Comparison of ENCODE assay signal across 16 cellular contexts in genomic region chr5:41418220-41419031, GRCh38.
DNase-seq lines count a peak whose midpoint lies in the region; ATAC-seq, FAIRE-seq and TF ChIP-seq lines count a peak whose summit lies in the region.
"Had no signal": no experiment of that assay in that cellular context is flagged by ENCODE, and none has a peak within 500 bp of the region (broad histone marks: within the 10 kb centered on the region; RNA-seq: fewer than 3 reads in every experiment).

No MANE protein-coding gene starts in this region.

- no peak overlapping the region for H3K27ac ChIP-seq in H1 (ENCODE audit: low read depth, low read length)
- H3K27ac ChIP-seq: upper lobe of right lung had no signal

- no peaks in the 10 kb centered on the region for H3K9me3 ChIP-seq in H1 (ENCODE audit: insufficient read depth in 2 of 2, low read depth in 1 of 2, low read length in 1 of 2)
- H3K9me3 ChIP-seq: HAP-1, upper lobe of right lung had no signal

- POLR2A ChIA-PET in H1 (lab: Charles Lee; ENCODE audit: partially characterized antibody) = interaction anchor here (0.6 kb wide), 1 partner anchor 469 kb away, joined by 3 read pairs; no protein-coding TSS in a partner anchor
- POLR2A ChIA-PET in activated CD4-positive, alpha-beta T cell treated with anti-CD3 and anti-CD28 coated beads for 36 hours (lab: Charles Lee) = no interaction called here

- H3K23ac ChIP-seq in H1 (ENCODE audit: insufficient read length) = no peak overlapping the region

- WGBS in H1 (ENCODE audit: extremely low coverage in 1 of 2, insufficient coverage in 1 of 2, insufficient read length in 1 of 2, insufficient replicate concordance in 2 of 2, low coverage in 1 of 2, low lambda C conversion rate in 2 of 2, missing lambda C conversion rate in 1 of 2), 2 experiments = 53% methylated on average over 2 of the region's 2 CpGs; no CpG with 5 or more reads in 1 of the 2 experiments

- no peaks in the 10 kb centered on the region for H3K36me3 Mint-ChIP-seq in activated CD4-positive, alpha-beta T cell treated with anti-CD3 and anti-CD28 coated beads for 36 hours (ENCODE audit: low read depth)

- TF ChIP-seq POLR2A in H1 (IDR thresholded peaks at IDR 0.05; ENCODE audit: control extremely low read depth in 1 of 2, low read depth in 2 of 2, low read length in 2 of 2) = no peak

- FAIRE-seq in H1 (lab: Jason Lieb, UNC) = no peak
- FAIRE-seq: GM12891 had no signal

- H3K4me1 ChIP-seq in H1 (replicated peaks in 1 of 4; ENCODE audit: control insufficient read depth in 3 of 4, insufficient read depth in 4 of 4, low read length in 3 of 4) = peaks cover 0 to 6% (median 0%) of the 10 kb centered on the region in 4 experiments; a peak in 1 of 7 replicates
- H3K4me1 ChIP-seq: HAP-1, upper lobe of right lung had no signal

- H2BK5ac ChIP-seq in H1 (ENCODE audit: low read depth, low read length) = no peak overlapping the region

- no peak for TF ChIP-seq CTCF in AG10803 (conservative IDR thresholded peaks at IDR 0.05; ENCODE audit: low read length)
- no peak for TF ChIP-seq CTCF in H1 (IDR thresholded peaks at IDR 0.05; ENCODE audit: control extremely low read depth in 1 of 3, insufficient read depth in 1 of 3, low read depth in 1 of 3, low read length in 3 of 3)

- no peaks in the 10 kb centered on the region for H3K9me3 Mint-ChIP-seq in activated CD4-positive, alpha-beta T cell treated with anti-CD3 and anti-CD28 coated beads for 36 hours (ENCODE audit: low read depth)
- H3K9me3 Mint-ChIP-seq: activated CD4-positive, alpha-beta T cell treated with anti-CD3 and anti-CD28 coated beads, Interleukin-2, amount 10 ng/mL, durations not matched to agents 24 days and 14 days had no signal

- no peak overlapping the region for H3K4me2 ChIP-seq in H1 (ENCODE audit: insufficient read depth in 1 of 2, low read depth in 2 of 2, low read length in 2 of 2)

- peak; percentile 47 for DNase-seq in AG10803 (ENCODE audit: low read depth)
- DNase-seq in LHCN-M2 (ENCODE audit: low read depth) = peak; percentile 74
- no peak for DNase-seq in H1 (ENCODE audit: low read depth in 1 of 2, low spot score in 2 of 2)
- peak; percentile 14 for DNase-seq in kidney glomerular epithelial cell (lab: John Stamatoyannopoulos, UW)
- DNase-seq in NCI-H748 (lab: John Stamatoyannopoulos, UW; ENCODE audit: unreplicated experiment) = no peak
- DNase-seq in NCI-H2107 treated with DMSO at 0.1 percent for 48 hours (lab: John Stamatoyannopoulos, UW; ENCODE audit: unreplicated experiment) = no peak
- DNase-seq in activated CD4-positive, alpha-beta T cell treated with anti-CD3 and anti-CD28 coated beads for 36 hours = no peak
- DNase-seq: activated CD4-positive, alpha-beta T cell treated with anti-CD3 and anti-CD28 coated beads, Interleukin-2, amount 10 ng/mL, durations not matched to agents 24 days and 14 days; AML-193; DND-41; effector CD4-positive, alpha-beta T cell; MV-4-11; upper lobe of right lung had no signal

- H3K27me3 Mint-ChIP-seq in activated CD4-positive, alpha-beta T cell treated with anti-CD3 and anti-CD28 coated beads for 36 hours = no peaks in the 10 kb centered on the region
- H3K27me3 Mint-ChIP-seq: activated CD4-positive, alpha-beta T cell treated with anti-CD3 and anti-CD28 coated beads, Interleukin-2, amount 10 ng/mL, durations not matched to agents 24 days and 14 days had no signal

- no peak overlapping the region for H2BK20ac ChIP-seq in H1 (ENCODE audit: low read length)

- ATAC-seq in activated CD4-positive, alpha-beta T cell treated with anti-CD3 and anti-CD28 coated beads for 36 hours = no peak
- no peak for ATAC-seq in GM21390 (IDR thresholded peaks at IDR 0.05; ENCODE audit: unreplicated experiment)
- ATAC-seq: upper lobe of right lung had no signal

- no peaks in the 10 kb centered on the region for H3K79me1 ChIP-seq in H1 (ENCODE audit: low read depth, low read length)

- H2BK12ac ChIP-seq in H1 (ENCODE audit: low read depth, low read length) = no peak overlapping the region

- TF ChIP-seq EP300 in H1 (IDR thresholded peaks at IDR 0.05; ENCODE audit: borderline replicate concordance in 1 of 2, low read depth in 2 of 2, low read length in 2 of 2) = no peak

- H3K14ac ChIP-seq in H1 (ENCODE audit: insufficient read length) = no peak overlapping the region

- H2AFZ ChIP-seq in H1 (ENCODE audit: low read length) = no peak overlapping the region

- H3K9ac ChIP-seq in H1 (replicated peaks in 1 of 4; ENCODE audit: extremely low read depth in 1 of 4, low read depth in 3 of 4, low read length in 3 of 4) = no peak overlapping the region

- H3K4me3 ChIP-seq in AG10803 (ENCODE audit: low read length) = no peak overlapping the region
- H3K4me3 ChIP-seq in H1 (ENCODE audit: extremely low read depth in 1 of 4, insufficient read depth in 2 of 4, low read depth in 3 of 4, low read length in 4 of 4) = no peak overlapping the region
- H3K4me3 ChIP-seq: HAP-1, upper lobe of right lung had no signal

- H3K18ac ChIP-seq in H1 (ENCODE audit: extremely low read depth, low read length) = no peak overlapping the region

- no peak overlapping the region for H4K91ac ChIP-seq in H1 (replicated peaks; ENCODE audit: insufficient read length, low read length)

- H2AK5ac ChIP-seq in H1 (ENCODE audit: low read depth, low read length) = no peak overlapping the region

- intact Hi-C loops in activated CD4-positive, alpha-beta T cell treated with anti-CD3 and anti-CD28 coated beads for 36 hours (cut with DNase I, micrococcal nuclease) = no loop called here

- H3K27ac Mint-ChIP-seq in activated CD4-positive, alpha-beta T cell treated with anti-CD3 and anti-CD28 coated beads for 36 hours = no peak overlapping the region
- H3K27ac Mint-ChIP-seq: activated CD4-positive, alpha-beta T cell treated with anti-CD3 and anti-CD28 coated beads, Interleukin-2, amount 10 ng/mL, durations not matched to agents 24 days and 14 days had no signal

- CTCF ChIA-PET in H1 (lab: Charles Lee; ENCODE audit: partially characterized antibody) = interaction anchor here (0.7 to 1.1 kb wide), 2 partner anchors 15 to 106 kb away, joined by 3 to 4 read pairs; no protein-coding TSS in a partner anchor
- CTCF ChIA-PET in activated CD4-positive, alpha-beta T cell treated with anti-CD3 and anti-CD28 coated beads for 36 hours (lab: Charles Lee) = no interaction called here

- H4K5ac ChIP-seq in H1 (ENCODE audit: insufficient read length, low read depth, low read length) = no peak overlapping the region

- no peak overlapping the region for H3K56ac ChIP-seq in H1 (replicated peaks; ENCODE audit: insufficient read length, low read depth, low read length)

- H3K4ac ChIP-seq in H1 (replicated peaks; ENCODE audit: insufficient read length, low read depth, low read length) = no peak overlapping the region

- no peak overlapping the region for H3K4me3 Mint-ChIP-seq in activated CD4-positive, alpha-beta T cell treated with anti-CD3 and anti-CD28 coated beads for 36 hours
- H3K4me3 Mint-ChIP-seq: activated CD4-positive, alpha-beta T cell treated with anti-CD3 and anti-CD28 coated beads, Interleukin-2, amount 10 ng/mL, durations not matched to agents 24 days and 14 days had no signal

- no peaks in the 10 kb centered on the region for H3K79me2 ChIP-seq in H1 (ENCODE audit: control insufficient read depth in 1 of 2, insufficient read depth in 2 of 2, low read length in 2 of 2)

- H3K4me1 Mint-ChIP-seq in activated CD4-positive, alpha-beta T cell treated with anti-CD3 and anti-CD28 coated beads for 36 hours = no peaks in the 10 kb centered on the region
- H3K4me1 Mint-ChIP-seq: activated CD4-positive, alpha-beta T cell treated with anti-CD3 and anti-CD28 coated beads, Interleukin-2, amount 10 ng/mL, durations not matched to agents 24 days and 14 days had no signal

- H3K36me3 ChIP-seq in H1 (ENCODE audit: control insufficient read depth in 2 of 4, insufficient read depth in 4 of 4, low read length in 3 of 4) = no peaks in the 10 kb centered on the region
- H3K36me3 ChIP-seq: HAP-1, upper lobe of right lung had no signal

- H3K23me2 ChIP-seq in H1 (ENCODE audit: low read depth, low read length) = no peaks in the 10 kb centered on the region

- H2BK120ac ChIP-seq in H1 (replicated peaks; ENCODE audit: low read depth, low read length) = no peak overlapping the region

- no peaks in the 10 kb centered on the region for H4K20me1 ChIP-seq in H1 (replicated peaks in 1 of 2; ENCODE audit: control insufficient read depth in 1 of 2, insufficient read depth in 2 of 2, low read length in 2 of 2)

- no peaks in the 10 kb centered on the region for H3K27me3 ChIP-seq in H1 (replicated peaks in 1 of 4; ENCODE audit: control insufficient read depth in 3 of 4, extremely low read depth in 1 of 4, insufficient read depth in 3 of 4, low read length in 3 of 4)
- H3K27me3 ChIP-seq: upper lobe of right lung had no signal

- no peak overlapping the region for H2BK15ac ChIP-seq in H1 (ENCODE audit: low read length)

- H4K8ac ChIP-seq in H1 (ENCODE audit: extremely low read depth, insufficient read depth, low read length) = no peak overlapping the region

- no peak for TF ChIP-seq RAD21 in H1 (IDR thresholded peaks at IDR 0.05 in 1 of 2, conservative IDR thresholded peaks at IDR 0.05 in 1 of 2; ENCODE audit: low read depth in 2 of 2, low read length in 2 of 2)

TF ChIP-seq in H1, 55 proteins besides CTCF, POLR2A, EP300 and RAD21:
- TF ChIP-seq TEAD4 (IDR thresholded peaks at IDR 0.05; ENCODE audit: low read depth, low read length) = peak; percentile 59; the same call in 1 of the 2 replicates
- no peak for TF ChIP-seq RBBP5 (IDR thresholded peaks at IDR 0.05; ENCODE audit: borderline replicate concordance, low read depth, low read length)

Comparison
In these comparisons a context has a peak if more than half of its experiments do, and no peak if none do; other contexts are left out.
1. DNase-seq: peak in AG10803 (single experiment), LHCN-M2 (single experiment) and kidney glomerular epithelial cell (single experiment); none in H1 (0 of 2), NCI-H748 (single experiment), NCI-H2107 treated with DMSO at 0.1 percent for 48 hours (single experiment) and activated CD4-positive, alpha-beta T cell treated with anti-CD3 and anti-CD28 coated beads for 36 hours (single experiment).